ENCODE assay signal across 8 cellular contexts in the genomic region with DNA sequence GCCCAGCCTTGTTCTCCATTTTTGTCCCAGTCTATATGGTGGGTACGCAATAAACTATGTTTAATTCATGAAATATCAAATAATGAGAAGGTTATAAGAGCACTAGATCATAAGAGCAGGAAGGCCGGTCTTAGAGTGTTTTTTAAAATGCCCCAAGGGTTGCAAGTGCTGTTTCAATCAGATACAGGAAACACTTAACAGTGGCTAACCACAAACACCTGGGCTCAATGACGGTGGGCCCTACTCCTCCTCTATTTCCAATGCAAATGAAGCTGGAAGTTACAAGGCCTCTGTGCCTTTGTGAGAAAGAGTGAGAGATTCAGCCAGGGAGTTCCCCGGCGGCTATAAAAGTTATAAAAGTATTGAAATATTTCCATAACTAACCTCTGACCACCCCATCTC. TPM values are rescaled to one million over a fixed set of nuclear protein-coding genes. Genes with fewer than 3 reads are reported as not detected.
DNase-seq lines count a peak whose midpoint lies in the region; ATAC-seq and TF ChIP-seq lines count a peak whose summit lies in the region.

No MANE protein-coding gene starts in this region.

- H3K9me3 ChIP-seq in DND-41 (ENCODE audit: insufficient read depth, low read length, severe bottlenecking) (peaks cover 12% of the 10 kb centered on the region), right atrium auricular region (no peaks in the 10 kb centered on the region), testis (no peaks in the 10 kb centered on the region), tibial nerve (peaks cover 0 to 5% (median 0%) of the 10 kb centered on the region in 4 donors)

- H3K4me3 ChIP-seq in DND-41 (ENCODE audit: low read depth in 1 of 2, low read length in 2 of 2) (no peak overlapping the region), mesendoderm (ENCODE audit: low read length) (no peak overlapping the region), right atrium auricular region (no peak overlapping the region), testis (no peak overlapping the region), tibial nerve (no peak overlapping the region)
- no peak overlapping the region for H3K4me3 ChIP-seq in Jurkat, Clone E6-1 (ENCODE audit: low read length)

- peak; percentile 86 for DNase-seq in DND-41
- DNase-seq in Jurkat, Clone E6-1 (ENCODE audit: low read depth, low spot score), result peak; percentile 93
- peak; percentile 70 for DNase-seq in activated CD8-positive, alpha-beta memory T cell treated with anti-CD3 and anti-CD28 coated beads for 24 hours
- DNase-seq in mesendoderm, result peak; percentile 79
- DNase-seq in right atrium auricular region (ENCODE audit: low spot score), result no peak
- DNase-seq in testis, result no peak
- DNase-seq in tibial nerve (ENCODE audit: low spot score in 2 of 2), result no peak

- no peaks in the 10 kb centered on the region for H3K79me2 ChIP-seq in DND-41 (ENCODE audit: insufficient read depth, low read length)
- no peaks in the 10 kb centered on the region for H3K79me2 ChIP-seq in mesendoderm (ENCODE audit: control insufficient read depth, insufficient read depth, low read length)

- peak overlapping the region; percentile 21 for H2BK120ac ChIP-seq in mesendoderm (ENCODE audit: low read depth, low read length)

- no peak for TF ChIP-seq POLR2A in testis (IDR thresholded peaks at IDR 0.05)
- TF ChIP-seq POLR2A in tibial nerve (IDR thresholded peaks at IDR 0.05), result no peak

- peak overlapping the region; percentile 54 for H3K4me2 ChIP-seq in DND-41 (ENCODE audit: insufficient read depth, low read length)
- no peak overlapping the region for H3K4me2 ChIP-seq in mesendoderm (ENCODE audit: low read length)

- no peak overlapping the region for H2BK5ac ChIP-seq in mesendoderm (ENCODE audit: low read length)

- H2AFZ ChIP-seq in DND-41 (ENCODE audit: low read depth, low read length), result no peak overlapping the region

- H3K27me3 ChIP-seq in DND-41 (ENCODE audit: insufficient read depth, low read length, poor library complexity) (no peaks in the 10 kb centered on the region), mesendoderm (ENCODE audit: insufficient read depth, low read length, poor library complexity) (no peaks in the 10 kb centered on the region), right atrium auricular region (no peaks in the 10 kb centered on the region), testis (no peaks in the 10 kb centered on the region), tibial nerve (no peaks in the 10 kb centered on the region)

- WGBS in mesendoderm (ENCODE audit: extremely low coverage, insufficient coverage, low lambda C conversion rate), result no CpG with 5 or more reads among the region's 5 CpGs
- 73 to 74% methylated on average over 5 of the region's 5 CpGs for WGBS in testis, 2 donors
- 43 to 55% methylated on average over 5 of the region's 5 CpGs for WGBS in tibial nerve, 2 donors

- no peaks in the 10 kb centered on the region for H3K79me1 ChIP-seq in mesendoderm (ENCODE audit: low read length)

- no peak overlapping the region for H3K9ac ChIP-seq in DND-41 (ENCODE audit: low read depth, low read length)
- H3K9ac ChIP-seq in mesendoderm (ENCODE audit: low read length), result peak overlapping the region; percentile 38

- H3K18ac ChIP-seq in mesendoderm (ENCODE audit: low read length), result peak overlapping the region; percentile 62

- H4K8ac ChIP-seq in mesendoderm (ENCODE audit: low read depth, low read length), result no peak overlapping the region

- ATAC-seq in DND-41 (ENCODE audit: insufficient read depth, low read depth) (peak; percentile 100), GM21526 (IDR thresholded peaks at IDR 0.05; ENCODE audit: low FRiP score, unreplicated experiment) (peak; percentile 98)

- H2AK5ac ChIP-seq in mesendoderm (ENCODE audit: low read length), result no peak overlapping the region

- no peak for TF ChIP-seq EP300 in tibial nerve (IDR thresholded peaks at IDR 0.05)

- H3K27ac ChIP-seq in DND-41 (ENCODE audit: low read length) (peak overlapping the region; percentile 57), mesendoderm (ENCODE audit: low read depth, low read length) (no peak overlapping the region), right atrium auricular region (no peak overlapping the region), testis (no peak overlapping the region), tibial nerve (no peak overlapping the region)

- peak overlapping the region; percentile 71 for H4K5ac ChIP-seq in mesendoderm (ENCODE audit: low read length)

- H2BK15ac ChIP-seq in mesendoderm (replicated peaks; ENCODE audit: low read depth), result no peak overlapping the region

- intact Hi-C loops in testis (cut with DNase I; ENCODE audit: low total_unique reads), result no loop called here

- no peak for TF ChIP-seq CTCF in DND-41 (IDR thresholded peaks at IDR 0.05; ENCODE audit: borderline replicate concordance, extremely low read depth, low read length, poor library complexity, severe bottlenecking)
- no peak for TF ChIP-seq CTCF in right atrium auricular region (IDR thresholded peaks at IDR 0.05)
- TF ChIP-seq CTCF in testis (IDR thresholded peaks at IDR 0.05), result no peak
- no peak for TF ChIP-seq CTCF in tibial nerve (IDR thresholded peaks at IDR 0.05)

- no peak overlapping the region for H3K4ac ChIP-seq in mesendoderm (ENCODE audit: low read depth, low read length)

- H3K36me3 ChIP-seq in DND-41 (ENCODE audit: insufficient read depth, low read length), result no peaks in the 10 kb centered on the region
- H3K36me3 ChIP-seq in mesendoderm (ENCODE audit: control insufficient read depth, insufficient read depth, low read length), result no peaks in the 10 kb centered on the region
- H3K36me3 ChIP-seq in right atrium auricular region, result no peaks in the 10 kb centered on the region
- H3K36me3 ChIP-seq in testis (ENCODE audit: low read depth, missing control alignments), result no peaks in the 10 kb centered on the region
- H3K36me3 ChIP-seq in tibial nerve, result no peaks in the 10 kb centered on the region

- peaks cover 34% of the 10 kb centered on the region for H3K4me1 ChIP-seq in DND-41 (ENCODE audit: insufficient read depth, low read length)
- no peaks in the 10 kb centered on the region for H3K4me1 ChIP-seq in mesendoderm (ENCODE audit: control insufficient read depth, low read depth, low read length)
- no peaks in the 10 kb centered on the region for H3K4me1 ChIP-seq in right atrium auricular region
- H3K4me1 ChIP-seq in testis, result no peaks in the 10 kb centered on the region
- H3K4me1 ChIP-seq in tibial nerve, result no peaks in the 10 kb centered on the region

- H3K23ac ChIP-seq in mesendoderm (ENCODE audit: low read length), result no peak overlapping the region

- H3K56ac ChIP-seq in mesendoderm (ENCODE audit: low read length), result no peak overlapping the region

- peaks cover 11% of the 10 kb centered on the region; the same call in 1 of the 2 replicates for H4K20me1 ChIP-seq in DND-41 (ENCODE audit: insufficient read depth, low read length)

RNA-seq across cellular contexts. Expression of a gene that starts 18.9 kb away (rescaled TPM):
- 69.2 TPM for polyA plus RNA-seq in Jurkat, Clone E6-1 (2012; ENCODE audit: insufficient read depth, insufficient read length)
- 25.8 TPM for polyA plus RNA-seq in mesendoderm (2013, experiment 1 of 2)
- 25.7 TPM for polyA plus RNA-seq in mesendoderm (2013, experiment 2 of 2)
- total RNA-seq in right atrium auricular region (10 to 100 TPM; 16.1 to 16.8 TPM), testis (10 to 100 TPM; 62.1 to 65.8 TPM), tibial nerve (10 to 100 TPM; 42.3 to 46.5 (median 45.1) TPM)
- 57.4 TPM for polyA plus RNA-seq in testis (ENCODE audit: insufficient read depth, low read depth, low replicate concordance)

RNA-seq across cellular contexts. Expression of a gene that starts 28.1 kb away (rescaled TPM):
- 63.3 TPM for polyA plus RNA-seq in Jurkat, Clone E6-1 (2012; ENCODE audit: insufficient read depth, insufficient read length)
- polyA plus RNA-seq in mesendoderm (2013, experiment 1 of 2), result 37.2 TPM
- polyA plus RNA-seq in mesendoderm (2013, experiment 2 of 2), result 37.7 TPM
- 10 to 100 TPM in 1 of 2 donors, 1 to 10 TPM in 1; 8.6 to 11.7 TPM for total RNA-seq in right atrium auricular region
- 10 to 100 TPM; 49.1 to 75.4 TPM for total RNA-seq in testis
- 160 TPM for polyA plus RNA-seq in testis (ENCODE audit: insufficient read depth, low read depth, low replicate concordance)
- 10 to 100 TPM in 1 of 4 donors, 1 to 10 TPM in 3; 6.1 to 10.7 (median 7.8) TPM for total RNA-seq in tibial nerve

RNA-seq across cellular contexts. Expression of a gene that starts 55.9 kb away (rescaled TPM):
- 14.9 TPM for polyA plus RNA-seq in Jurkat, Clone E6-1 (2012; ENCODE audit: insufficient read depth, insufficient read length)
- 13.9 TPM for polyA plus RNA-seq in mesendoderm (2013, experiment 1 of 2)
- polyA plus RNA-seq in mesendoderm (2013, experiment 2 of 2), result 13.9 TPM
- total RNA-seq in right atrium auricular region (1 to 10 TPM; 7.4 to 10.0 TPM), testis (10 to 100 TPM; 34.1 to 35.8 TPM), tibial nerve (10 to 100 TPM; 12.9 to 15.1 (median 14.3) TPM)
- polyA plus RNA-seq in testis (ENCODE audit: insufficient read depth, low read depth, low replicate concordance), result 31.5 TPM

Comparison
In these comparisons a context has a peak if more than half of its experiments do, and no peak if none do; other contexts are left out.
1. DNase-seq: peak in DND-41 (single experiment), Jurkat, Clone E6-1 (single experiment), activated CD8-positive, alpha-beta memory T cell treated with anti-CD3 and anti-CD28 coated beads for 24 hours (single experiment) and mesendoderm (single experiment); none in right atrium auricular region (single experiment), testis (single experiment) and tibial nerve (0 of 2).